ENCODE assay signal across 8 cellular contexts in the genomic region with DNA sequence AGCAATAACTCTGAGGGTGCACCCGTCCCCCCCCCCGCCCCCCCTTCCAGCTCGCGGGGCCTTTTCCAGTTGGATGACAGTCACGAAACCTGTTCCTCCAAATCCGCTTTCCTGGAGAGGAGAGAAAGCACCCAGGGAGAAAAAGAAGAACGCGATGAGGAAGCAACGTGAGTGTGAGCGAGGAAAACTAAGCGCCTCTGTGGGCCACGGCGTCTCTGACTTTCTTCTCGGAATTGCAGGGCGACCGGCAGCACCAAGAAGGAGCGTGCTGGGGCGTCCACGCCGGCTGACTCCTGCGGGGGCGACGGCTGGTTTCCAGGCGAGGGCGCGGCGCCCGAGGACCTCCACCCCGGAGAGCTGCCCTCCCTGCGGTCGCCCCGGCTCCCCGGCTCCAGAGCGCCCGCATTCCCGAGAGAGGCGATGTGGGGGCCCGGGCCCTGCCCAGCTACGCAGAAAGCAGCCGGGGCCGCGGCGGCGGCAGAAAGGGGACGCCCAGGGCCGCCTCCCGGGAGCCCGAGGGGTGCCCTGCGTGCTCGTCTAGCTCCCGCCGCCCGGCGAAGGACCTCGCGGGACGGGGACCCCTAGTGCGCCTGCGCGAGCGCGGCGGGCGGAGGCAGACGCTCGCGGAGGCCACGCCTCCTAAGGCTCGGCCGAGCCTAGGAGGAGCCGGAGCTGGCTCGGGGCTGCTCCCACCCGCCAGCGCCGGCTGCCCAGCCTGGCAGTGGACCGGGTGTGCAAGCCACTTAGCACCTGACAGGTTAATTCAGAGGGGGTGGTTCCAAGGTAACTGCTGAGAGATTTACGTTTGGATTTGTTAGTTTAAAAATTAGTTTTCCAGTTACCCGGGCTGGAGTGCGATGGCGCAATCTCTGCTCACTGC. TPM values are rescaled to one million over a fixed set of nuclear protein-coding genes. Genes with fewer than 3 reads are reported as not detected.
DNase-seq lines count a peak whose midpoint lies in the region; ATAC-seq and TF ChIP-seq lines count a peak whose summit lies in the region.

No MANE protein-coding gene starts in this region.

- peak overlapping the region; percentile 14; the same call in 1 of the 2 replicates for H3K27ac ChIP-seq in IMR-90 (ENCODE audit: insufficient read depth, low read length)
- H3K27ac ChIP-seq in OCI-LY3 (ENCODE audit: low read length): 0 out of 2 replicates have a peak overlapping the region, but pooled peaks have one; percentile 31
- H3K27ac ChIP-seq in mucosa of rectum (ENCODE audit: low read depth in 2 of 2, low read length in 2 of 2): no peak overlapping the region

- no TSS peak for BruUV-seq in IMR-90 (replicated peaks; lab: Mats Ljungman, UMichigan)

- no peak overlapping the region for H3K18ac ChIP-seq in IMR-90 (ENCODE audit: low read depth, low read length)

- 5% methylated on average over 47 of the region's 80 CpGs; no CpG with 5 or more reads in 1 of the 2 experiments for WGBS in IMR-90 (ENCODE audit: extremely low coverage in 2 of 2, insufficient read length in 1 of 2), 2 experiments

- TF ChIP-seq RAD21 in IMR-90 (IDR thresholded peaks at IDR 0.05; ENCODE audit: low read length): no peak

- H2BK5ac ChIP-seq in IMR-90 (ENCODE audit: low read depth, low read length, poor library complexity, severe bottlenecking): no peak overlapping the region

- no peaks in the 10 kb centered on the region for H3K9me3 ChIP-seq in IMR-90 (ENCODE audit: control insufficient read depth, insufficient read depth, low read length)
- H3K9me3 ChIP-seq in OCI-LY3 (ENCODE audit: insufficient read depth, low read length): no peaks in the 10 kb centered on the region
- no peaks in the 10 kb centered on the region for H3K9me3 ChIP-seq in mucosa of rectum (ENCODE audit: control insufficient read depth in 2 of 2, low read length in 2 of 2)

- H2AFZ ChIP-seq in IMR-90 (replicated peaks; ENCODE audit: low read length, poor library complexity): peak overlapping the region; percentile 94
- H2AFZ ChIP-seq in OCI-LY3 (ENCODE audit: low read depth, low read length): no peak overlapping the region

- peaks cover 30% of the 10 kb centered on the region for H3K27me3 ChIP-seq in IMR-90 (ENCODE audit: control insufficient read depth, insufficient read depth, low read length)
- peaks cover 41% of the 10 kb centered on the region for H3K27me3 ChIP-seq in OCI-LY3 (ENCODE audit: low read depth, low read length)
- H3K27me3 ChIP-seq in mucosa of rectum (ENCODE audit: control insufficient read depth in 2 of 2, insufficient read depth in 2 of 2, low read length in 2 of 2): peaks cover 42 to 59% of the 10 kb centered on the region in 2 donors

- no peak overlapping the region for H4K8ac ChIP-seq in IMR-90 (ENCODE audit: low read depth in 2 of 2, low read length in 2 of 2)

- peaks cover 9% of the 10 kb centered on the region for H3K79me2 ChIP-seq in OCI-LY3 (ENCODE audit: low read length)

- H3K4me3 ChIP-seq in IMR-90 (ENCODE audit: insufficient read depth, low read depth, low read length): peak overlapping the region; percentile 53
- peak overlapping the region; percentile 84 for H3K4me3 ChIP-seq in OCI-LY3 (ENCODE audit: low read length)
- H3K4me3 ChIP-seq in epithelial cell of proximal tubule (ENCODE audit: low read depth, low read length): peak overlapping the region; percentile 56
- H3K4me3 ChIP-seq in mucosa of rectum (ENCODE audit: low read length in 2 of 2): peak overlapping the region; percentile 69 to 74

- intact Hi-C loops in IMR-90 (cut with micrococcal nuclease): loop anchor here (2.0 to 10.0 kb wide), 2 partner anchors 104 to 562 kb away; a partner anchor contains a TSS

- DNase-seq in D341Med (ENCODE audit: low spot score) (peak; percentile 100), IMR-90 (peak; percentile 72), activated T-cell treated with anti-CD3 and anti-CD28 coated beads for 4 hours (peak; percentile 71), epithelial cell of proximal tubule (ENCODE audit: low read depth) (no peak)
- DNase-seq in stimulated activated CD8-positive, alpha-beta memory T cell treated with anti-CD3 and anti-CD28 coated beads, Interleukin-4, amount 100 ng/mL, for 24 hours (ENCODE audit: low read depth): peak; percentile 77

- in situ Hi-C loops in IMR-90 (cut with MboI; ENCODE audit: low sequenced_read_pairs): no loop called here

- no peak overlapping the region; the same call in 2 of the 3 replicates for H2BK15ac ChIP-seq in IMR-90 (ENCODE audit: low read depth, low read length)

- CTCF ChIA-PET in IMR-90 (lab: Yijun Ruan, JAX): interaction anchor here (0.6 kb wide), 1 partner anchor 181 kb away, joined by 4 read pairs; no protein-coding TSS in a partner anchor

- peaks cover 0 to 11% of the 10 kb centered on the region in 2 experiments; a peak in 2 of 4 replicates for H3K79me1 ChIP-seq in IMR-90 (ENCODE audit: low read depth in 1 of 2, low read length in 2 of 2)

- H3K23ac ChIP-seq in IMR-90 (ENCODE audit: low read depth, low read length): peak overlapping the region; percentile 49; the same call in 1 of the 2 replicates

- dilution Hi-C loops in IMR-90 (cut with HindIII; ENCODE audit: low sequenced_read_pairs, unreplicated experiment): no loop called here

- H3K36me3 ChIP-seq in IMR-90 (ENCODE audit: control insufficient read depth, insufficient read depth, low read length): no peaks in the 10 kb centered on the region
- no peaks in the 10 kb centered on the region for H3K36me3 ChIP-seq in OCI-LY3 (replicated peaks; ENCODE audit: low read depth, low read length)
- no peaks in the 10 kb centered on the region for H3K36me3 ChIP-seq in mucosa of rectum (ENCODE audit: control insufficient read depth in 2 of 2, insufficient read depth in 2 of 2, low read length in 2 of 2)

- H4K5ac ChIP-seq in IMR-90 (ENCODE audit: low read depth, low read length): no peak overlapping the region

- TF ChIP-seq CTCF in IMR-90 (conservative IDR thresholded peaks at IDR 0.05; ENCODE audit: low read depth, low read length): no peak
- no peak for TF ChIP-seq CTCF in OCI-LY3 (IDR thresholded peaks at IDR 0.05; ENCODE audit: low read depth, low read length)
- TF ChIP-seq CTCF in epithelial cell of proximal tubule (conservative IDR thresholded peaks at IDR 0.05; ENCODE audit: low read depth, low read length): no peak

- no peaks in the 10 kb centered on the region for H4K20me1 ChIP-seq in IMR-90 (ENCODE audit: insufficient read depth, low read length)
- no peaks in the 10 kb centered on the region for H4K20me1 ChIP-seq in OCI-LY3 (ENCODE audit: insufficient read depth, low read length)

- no peak overlapping the region for H2AK5ac ChIP-seq in IMR-90 (ENCODE audit: low read depth, low read length)

- H3K4me1 ChIP-seq in IMR-90 (ENCODE audit: control insufficient read depth, insufficient read depth, low read length) (peaks cover 13% of the 10 kb centered on the region), OCI-LY3 (ENCODE audit: low read length) (peaks cover 32% of the 10 kb centered on the region), mucosa of rectum (ENCODE audit: control insufficient read depth in 2 of 2, insufficient read depth in 2 of 2, low read length in 2 of 2) (peaks cover 3 to 9% of the 10 kb centered on the region in 2 donors)

- H4K91ac ChIP-seq in IMR-90 (ENCODE audit: insufficient read depth, low read depth, low read length): no peak overlapping the region

- peak; percentile 34; the same call in 1 of the 2 replicates for TF ChIP-seq POLR2A in IMR-90 (IDR thresholded peaks at IDR 0.05; ENCODE audit: low read depth, low read length)

- H3K14ac ChIP-seq in IMR-90 (replicated peaks; ENCODE audit: low read depth, low read length): peak overlapping the region; percentile 66; the same call in 1 of the 2 replicates

- no peak overlapping the region for H2BK120ac ChIP-seq in IMR-90 (ENCODE audit: low read depth, low read length)

- no peaks in the 10 kb centered on the region; the same call in 1 of the 2 replicates for H3K9me1 ChIP-seq in IMR-90 (ENCODE audit: insufficient read depth, low read length)

- H3K4ac ChIP-seq in IMR-90 (ENCODE audit: low read depth, low read length): peak overlapping the region; percentile 64

- H3K9ac ChIP-seq in IMR-90 (ENCODE audit: low read depth, low read length): peak overlapping the region; percentile 70
- peak overlapping the region; percentile 80 for H3K9ac ChIP-seq in OCI-LY3 (ENCODE audit: low read length)
- H3K9ac ChIP-seq in mucosa of rectum (ENCODE audit: low read depth in 1 of 2, low read length in 2 of 2): peak overlapping the region; percentile 41 to 80

- H3K56ac ChIP-seq in IMR-90 (ENCODE audit: extremely low read depth, insufficient read depth, low read length): no peak overlapping the region

- peak overlapping the region; percentile 81 for H2AK9ac ChIP-seq in IMR-90 (replicated peaks; ENCODE audit: low read depth, low read length, poor library complexity)

- peak overlapping the region; percentile 75 for H3K4me2 ChIP-seq in IMR-90 (ENCODE audit: low read depth, low read length)
- H3K4me2 ChIP-seq in OCI-LY3 (ENCODE audit: low read length): peak overlapping the region; percentile 98

- ATAC-seq in GM21528 (IDR thresholded peaks at IDR 0.05; ENCODE audit: low FRiP score, unreplicated experiment): peak; percentile 88
- peak; percentile 90 for ATAC-seq in IMR-90 (ENCODE audit: low read depth)

- POLR2A ChIA-PET in IMR-90 (lab: Charles Lee; ENCODE audit: unreplicated experiment): interaction anchor here (0.5 to 0.6 kb wide), 2 partner anchors 338 to 485 kb away, joined by 4 to 5 read pairs; no protein-coding TSS in a partner anchor

- no peak overlapping the region for H2BK20ac ChIP-seq in IMR-90 (ENCODE audit: low read depth, low read length)

TF ChIP-seq in IMR-90, 13 proteins besides CTCF, POLR2A, EP300 and RAD21:
- no peak for TF ChIP-seq MAFK (IDR thresholded peaks at IDR 0.05; ENCODE audit: low read depth, low read length)
- TF ChIP-seq CEBPB (IDR thresholded peaks at IDR 0.05; ENCODE audit: low read depth, low read length): peak; percentile 91
- peak; percentile 12; the same call in 1 of the 2 replicates for TF ChIP-seq MAZ (IDR thresholded peaks at IDR 0.05; ENCODE audit: borderline replicate concordance, low read depth, low read length)

RNA-seq across cellular contexts. Expression of a gene that starts 15.3 kb away (rescaled TPM):
- total RNA-seq in IMR-90 (2012; rRNA removed) (not detected in 2 replicates), epithelial cell of proximal tubule (not detected in 2 replicates)
- polyA plus RNA-seq in IMR-90 (2012; rRNA removed): not detected in 2 replicates
- not detected in 2 replicates for polyA plus RNA-seq in IMR-90 (2012; cell fraction: cytosol; rRNA removed)
- polyA plus RNA-seq in IMR-90 (2012; cell fraction: nucleus; rRNA removed; ENCODE audit: low replicate concordance): not detected in 2 replicates

RNA-seq across cellular contexts. Expression of a gene that starts 20.9 kb away (rescaled TPM):
- total RNA-seq in IMR-90 (2012; rRNA removed): 19.5 and 34.4 TPM in 2 replicates
- 21.2 and 27.9 TPM in 2 replicates for polyA plus RNA-seq in IMR-90 (2012; rRNA removed)
- 2.6 and 6.5 TPM in 2 replicates for polyA plus RNA-seq in IMR-90 (2012; cell fraction: cytosol; rRNA removed)
- polyA plus RNA-seq in IMR-90 (2012; cell fraction: nucleus; rRNA removed; ENCODE audit: low replicate concordance): 4.0 and 15.8 TPM in 2 replicates
- total RNA-seq in epithelial cell of proximal tubule: 76.1 and 97.8 TPM in 2 replicates

RNA-seq across cellular contexts. Expression of a gene that starts 43.8 kb away (rescaled TPM):
- total RNA-seq in IMR-90 (2012; rRNA removed) (310 and 449 TPM in 2 replicates), epithelial cell of proximal tubule (192 and 366 TPM in 2 replicates)
- polyA plus RNA-seq in IMR-90 (2012; rRNA removed): 259 and 320 TPM in 2 replicates
- polyA plus RNA-seq in IMR-90 (2012; cell fraction: cytosol; rRNA removed): 50.3 and 161 TPM in 2 replicates
- 69.0 and 691 TPM in 2 replicates for polyA plus RNA-seq in IMR-90 (2012; cell fraction: nucleus; rRNA removed; ENCODE audit: low replicate concordance)

Comparison
In these comparisons a context has a peak if more than half of its experiments do, and no peak if none do; other contexts are left out.
1. H3K27ac ChIP-seq: peak in IMR-90 (single experiment) and OCI-LY3 (single experiment); none in mucosa of rectum (0 of 2).
2. Peak in every context shown above with its lines, with median percentiles within 50 percentile points of each other: H3K4me3 ChIP-seq and H3K9ac ChIP-seq.